15 cellular contexts compared by ENCODE assay signal in genomic region chr3:123411340-123412040, GRCh38. TPM values are rescaled to one million over a fixed set of nuclear protein-coding genes. Genes with fewer than 3 reads are reported as not detected.
DNase-seq lines count a peak whose midpoint lies in the region; ATAC-seq, FAIRE-seq and TF ChIP-seq lines count a peak whose summit lies in the region.
"Had no signal": no experiment of that assay in that cellular context is flagged by ENCODE, and none has a peak within 500 bp of the region (broad histone marks: within the 10 kb centered on the region; RNA-seq: fewer than 3 reads in every experiment).

No MANE protein-coding gene starts in this region.

- intact Hi-C loops in right cardiac atrium (cut with DNase I): no loop called here
- intact Hi-C loops in vagina (cut with DNase I): no loop called here

- H2AFZ ChIP-seq in astrocyte (ENCODE audit: low read depth, low read length): no peak overlapping the region

- peak overlapping the region; percentile 5 for H3K27ac Mint-ChIP-seq in astrocyte (ENCODE audit: unreplicated experiment)
- peak overlapping the region; percentile 97 for H3K27ac Mint-ChIP-seq in progenitor cell of endocrine pancreas
- H3K27ac Mint-ChIP-seq: activated CD4-positive, alpha-beta memory T cell treated with anti-CD3 and anti-CD28 coated beads for 36 hours had no signal

- H4K20me1 ChIP-seq in astrocyte (ENCODE audit: insufficient read depth, low read length): no peaks in the 10 kb centered on the region

- H3K9me3 ChIP-seq in astrocyte (ENCODE audit: insufficient read depth, low read depth, low read length) (no peaks in the 10 kb centered on the region), right cardiac atrium (ENCODE audit: control insufficient read depth, low read length) (no peaks in the 10 kb centered on the region), vagina (no peaks in the 10 kb centered on the region)
- H3K9me3 ChIP-seq: left lung had no signal

- H3K27me3 ChIP-seq in astrocyte (ENCODE audit: insufficient read depth, low read length) (peaks cover 6% of the 10 kb centered on the region), right cardiac atrium (ENCODE audit: control insufficient read depth, insufficient read depth) (no peaks in the 10 kb centered on the region), vagina (no peaks in the 10 kb centered on the region)
- H3K27me3 ChIP-seq: left lung had no signal

- H3K4me2 ChIP-seq in astrocyte (ENCODE audit: low read length): no peak overlapping the region

- H3K4me3 ChIP-seq in astrocyte (ENCODE audit: insufficient read depth, low read depth, low read length) (no peak overlapping the region), right cardiac atrium (ENCODE audit: low read length) (no peak overlapping the region), vagina (no peak overlapping the region)
- H3K4me3 ChIP-seq: left lung had no signal

- 73% methylated on average over 9 of the region's 9 CpGs for WGBS in right cardiac atrium

- H3K79me2 ChIP-seq in astrocyte (ENCODE audit: insufficient read depth, low read length): no peaks in the 10 kb centered on the region

- H3K4me3 Mint-ChIP-seq in astrocyte (ENCODE audit: unreplicated experiment) (no peak overlapping the region), progenitor cell of endocrine pancreas (ENCODE audit: low read depth) (no peak overlapping the region)
- H3K4me3 Mint-ChIP-seq: activated CD4-positive, alpha-beta memory T cell treated with anti-CD3 and anti-CD28 coated beads for 36 hours had no signal

- no peak for TF ChIP-seq POLR2A in vagina (IDR thresholded peaks at IDR 0.05)

- no peaks in the 10 kb centered on the region for H3K4me1 ChIP-seq in astrocyte (ENCODE audit: insufficient read depth, low read length)
- H3K4me1 ChIP-seq in right cardiac atrium (ENCODE audit: control insufficient read depth, insufficient read depth, low read length): peaks cover 19% of the 10 kb centered on the region
- H3K4me1 ChIP-seq in vagina: peaks cover 15% of the 10 kb centered on the region
- H3K4me1 ChIP-seq: left lung had no signal

- H3K36me3 Mint-ChIP-seq in astrocyte (ENCODE audit: low read depth, unreplicated experiment) (peaks cover 4% of the 10 kb centered on the region), progenitor cell of endocrine pancreas (ENCODE audit: insufficient read depth) (peaks cover 6% of the 10 kb centered on the region)
- H3K36me3 Mint-ChIP-seq: activated CD4-positive, alpha-beta memory T cell treated with anti-CD3 and anti-CD28 coated beads for 36 hours had no signal

- H3K27me3 Mint-ChIP-seq in astrocyte (ENCODE audit: low read depth, unreplicated experiment) (peaks cover 50% of the 10 kb centered on the region), progenitor cell of endocrine pancreas (no peaks in the 10 kb centered on the region)
- H3K27me3 Mint-ChIP-seq: activated CD4-positive, alpha-beta memory T cell treated with anti-CD3 and anti-CD28 coated beads for 36 hours had no signal

- no peak for ATAC-seq in right cardiac atrium
- no peak for ATAC-seq in HG02798 (IDR thresholded peaks at IDR 0.05; ENCODE audit: poor library complexity, unreplicated experiment)
- ATAC-seq: left lung had no signal

- no peak overlapping the region for H3K9ac ChIP-seq in astrocyte (ENCODE audit: low read length)

- H3K27ac ChIP-seq in astrocyte (ENCODE audit: low read depth, low read length) (no peak overlapping the region), right cardiac atrium (ENCODE audit: low read length) (peak overlapping the region; percentile 78), vagina (peak overlapping the region; percentile 82)
- H3K27ac ChIP-seq: left lung had no signal

- TF ChIP-seq CTCF in astrocyte (IDR thresholded peaks at IDR 0.05; ENCODE audit: insufficient read depth, low read depth, low read length) (no peak), progenitor cell of endocrine pancreas (IDR thresholded peaks at IDR 0.05; ENCODE audit: unreplicated experiment) (no peak), vagina (IDR thresholded peaks at IDR 0.05) (no peak)

- H3K36me3 ChIP-seq in astrocyte (ENCODE audit: insufficient read depth, low read length) (no peaks in the 10 kb centered on the region), vagina (no peaks in the 10 kb centered on the region)
- H3K36me3 ChIP-seq: left lung had no signal

- DNase-seq in astrocyte (ENCODE audit: low read depth): no peak
- DNase-seq in right cardiac atrium: peak in 1 of 3 donors; percentile 21
- no peak for DNase-seq in progenitor cell of endocrine pancreas (ENCODE audit: low spot score, unreplicated experiment)
- no peak for DNase-seq in vagina (ENCODE audit: extremely low spot score in 2 of 2)
- DNase-seq in DMS79 (lab: John Stamatoyannopoulos, UW): no peak
- no peak for DNase-seq in HuH-7.5 (ENCODE audit: low spot score)
- DNase-seq: activated CD4-positive, alpha-beta memory T cell treated with anti-CD3 and anti-CD28 coated beads for 36 hours; left lung; NCI-H1048; NCI-H446; occipital lobe; stimulated activated CD4-positive, alpha-beta T cell treated with anti-CD3 and anti-CD28 coated beads, Interleukin-2, amount 100 ng/mL, for 48 hours had no signal

- H3K4me1 Mint-ChIP-seq in astrocyte (ENCODE audit: low read depth, unreplicated experiment) (peaks cover 4% of the 10 kb centered on the region), progenitor cell of endocrine pancreas (ENCODE audit: low read depth) (peaks cover 80% of the 10 kb centered on the region)

- FAIRE-seq in astrocyte (lab: Jason Lieb, UNC): no peak

- H3K9me3 Mint-ChIP-seq in astrocyte (ENCODE audit: unreplicated experiment): peaks cover 4% of the 10 kb centered on the region
- no peaks in the 10 kb centered on the region for H3K9me3 Mint-ChIP-seq in progenitor cell of endocrine pancreas (ENCODE audit: low read depth)
- H3K9me3 Mint-ChIP-seq: activated CD4-positive, alpha-beta memory T cell treated with anti-CD3 and anti-CD28 coated beads for 36 hours had no signal

RNA-seq across cellular contexts. Expression of gene ADCY5, which starts 37.4 kb away (rescaled TPM):
- total RNA-seq in astrocyte (1.2 and 1.5 TPM in 2 replicates), right cardiac atrium (100 to 1,000 TPM; 125 to 220 (median 210) TPM), progenitor cell of endocrine pancreas (33.8 and 35.9 TPM in 2 replicates), vagina (16.7 TPM)
- polyA plus RNA-seq in right cardiac atrium: 90.4 TPM
- total RNA-seq: activated CD4-positive, alpha-beta memory T cell treated with anti-CD3 and anti-CD28 coated beads for 36 hours; RPMI7951; T-helper 2 cell treated with Interferon-gamma antibody and Interleukin-4, amounts not matched to agents 100 ng/mL and 5 ng/mL, for 36 hours had no signal
